8 cellular contexts compared by ENCODE assay signal in genomic region chrX:53421772-53422090, GRCh38.
DNase-seq lines count a peak whose midpoint lies in the region; ATAC-seq and TF ChIP-seq lines count a peak whose summit lies in the region.

No MANE protein-coding gene starts in this region.

- peak overlapping the region; percentile 90 for H3K4me3 ChIP-seq in GM06990 (replicated peaks; ENCODE audit: low read depth, low read length)
- H3K4me3 ChIP-seq in NB4 (ENCODE audit: low read depth, low read length) = peak overlapping the region; percentile 97
- H3K4me3 ChIP-seq in cardiac fibroblast (replicated peaks in 1 of 2; ENCODE audit: low read depth in 2 of 2, low read length in 2 of 2) = peak overlapping the region; percentile 64 to 70
- peak overlapping the region; percentile 77 to 93 for H3K4me3 ChIP-seq in mucosa of rectum (ENCODE audit: low read length in 2 of 2)

- H3K36me3 ChIP-seq in GM06990 (ENCODE audit: control insufficient read depth, insufficient read depth, low read length) (no peaks in the 10 kb centered on the region), mucosa of rectum (ENCODE audit: control insufficient read depth in 2 of 2, insufficient read depth in 2 of 2, low read length in 2 of 2) (no peaks in the 10 kb centered on the region)

- TF ChIP-seq CTCF in GM06990 (IDR thresholded peaks at IDR 0.05; ENCODE audit: insufficient read depth, low read length, poor library complexity, severe bottlenecking) (no peak), NB4 (IDR thresholded peaks at IDR 0.05; ENCODE audit: low read depth, low read length) (no peak), cardiac fibroblast (IDR thresholded peaks at IDR 0.05; ENCODE audit: low read depth, low read length) (no peak)

- no peak for TF ChIP-seq POLR2A in NB4 (IDR thresholded peaks at IDR 0.05; ENCODE audit: extremely low read depth, insufficient read length)

- DNase-seq in GM06990 (ENCODE audit: extremely low read depth, insufficient read length) (no peak), NB4 (ENCODE audit: low read depth) (no peak), cardiac fibroblast (ENCODE audit: low read depth in 2 of 2) (no peak), NCI-H2081 treated with DMSO at 0.1 percent for 48 hours (lab: John Stamatoyannopoulos, UW) (no peak), EL (no peak), SIG-M5 treated with dmso at 0.1 percent for 504 hours (lab: John Stamatoyannopoulos, UW; ENCODE audit: unreplicated experiment) (no peak)

- H3K9ac ChIP-seq in mucosa of rectum (ENCODE audit: low read depth in 1 of 2, low read length in 2 of 2) = peak overlapping the region; percentile 80 to 94

- H3K9me3 ChIP-seq in mucosa of rectum (ENCODE audit: control insufficient read depth in 2 of 2, low read length in 2 of 2) = no peaks in the 10 kb centered on the region

- H3K27me3 ChIP-seq in GM06990 (replicated peaks; ENCODE audit: control insufficient read depth, insufficient read depth, low read length) (no peaks in the 10 kb centered on the region), mucosa of rectum (ENCODE audit: control insufficient read depth in 2 of 2, insufficient read depth in 2 of 2, low read length in 2 of 2) (no peaks in the 10 kb centered on the region)

- peak overlapping the region; percentile 89 to 94 for H3K27ac ChIP-seq in mucosa of rectum (ENCODE audit: low read depth in 2 of 2, low read length in 2 of 2)

- peaks cover 12 to 18% of the 10 kb centered on the region in 2 donors for H3K4me1 ChIP-seq in mucosa of rectum (ENCODE audit: control insufficient read depth in 2 of 2, insufficient read depth in 2 of 2, low read length in 2 of 2)

- peak; percentile 9 for ATAC-seq in GM21576 (IDR thresholded peaks at IDR 0.05; ENCODE audit: unreplicated experiment)
